Comparison of ENCODE assay signal across 8 cellular contexts in the genomic region with DNA sequence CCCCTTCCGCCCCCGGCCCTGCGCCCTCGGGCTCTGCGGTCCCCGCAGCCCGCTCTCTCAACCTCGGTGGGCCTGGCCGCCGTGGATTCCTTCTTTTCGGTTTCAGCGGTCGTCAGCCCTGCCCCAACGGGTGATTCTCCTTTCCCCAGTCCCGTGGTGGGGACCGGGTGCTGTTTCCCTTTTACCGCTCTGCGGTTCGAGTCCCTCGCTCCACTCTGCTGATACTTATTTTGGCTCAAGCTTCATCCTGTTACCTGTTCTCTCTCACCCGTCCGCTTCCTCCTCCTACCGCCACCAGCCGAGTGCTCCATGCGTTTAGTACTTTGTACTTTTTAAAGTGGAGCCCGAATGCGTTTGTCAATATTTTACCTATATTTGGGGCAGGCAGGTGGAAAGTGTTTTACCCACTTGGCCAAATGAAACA. TPM values are rescaled to one million over a fixed set of nuclear protein-coding genes. Genes with fewer than 3 reads are reported as not detected.
A peak's percentile ranks its signal among the peaks of the same experiment; 100 is the strongest.
DNase-seq lines count a peak whose midpoint lies in the region; ATAC-seq, FAIRE-seq and TF ChIP-seq lines count a peak whose summit lies in the region.

No MANE protein-coding gene starts in this region.

- peak overlapping the region; percentile 91 to 96 (median 92) for H3K4me3 Mint-ChIP-seq in CD4-positive, CD25-positive, alpha-beta regulatory T cell

- peak overlapping the region; percentile 44 for H2AFZ ChIP-seq in keratinocyte (ENCODE audit: control insufficient read depth, low read length)

- H3K27ac ChIP-seq in CD4-positive, CD25-positive, alpha-beta regulatory T cell (ENCODE audit: insufficient read depth, low read length, poor library complexity, severe bottlenecking), result peak overlapping the region; percentile 99
- H3K27ac ChIP-seq in adrenal gland, result peak overlapping the region; percentile 81 to 100 (median 94)
- H3K27ac ChIP-seq in keratinocyte (ENCODE audit: control insufficient read depth, insufficient read depth, low read length), result peak overlapping the region; percentile 99
- H3K27ac ChIP-seq in stomach smooth muscle (ENCODE audit: low read length), result peak overlapping the region; percentile 99

- WGBS in adrenal gland, 4 donors, result 0 to 1% (median 0%) methylated on average over 19 to 27 of the region's 27 CpGs

- H3K4me2 ChIP-seq in keratinocyte (ENCODE audit: control insufficient read depth, extremely low read depth, insufficient read depth, low read depth, low read length), result peak overlapping the region; percentile 86

- no peaks in the 10 kb centered on the region for H3K9me1 ChIP-seq in keratinocyte (ENCODE audit: control insufficient read depth, extremely low read depth, insufficient read depth, low read length)

- no peaks in the 10 kb centered on the region for H4K20me1 ChIP-seq in keratinocyte (ENCODE audit: control insufficient read depth, extremely low read depth, insufficient read depth, low read length)

- H3K9me3 Mint-ChIP-seq in CD4-positive, CD25-positive, alpha-beta regulatory T cell, result peaks cover 0 to 2% (median 0%) of the 10 kb centered on the region in 7 donors

- intact Hi-C loops in adrenal gland (cut with DNase I), result no loop called here

- H3K36me3 ChIP-seq in CD4-positive, CD25-positive, alpha-beta regulatory T cell (ENCODE audit: control insufficient read depth, insufficient read depth, low read length), result peaks cover 19% of the 10 kb centered on the region
- H3K36me3 ChIP-seq in adrenal gland (replicated peaks in 1 of 2), result peaks cover 0 to 17% of the 10 kb centered on the region in 2 donors
- H3K36me3 ChIP-seq in keratinocyte (ENCODE audit: control insufficient read depth in 2 of 2, extremely low read depth in 1 of 2, insufficient read depth in 2 of 2, low read length in 2 of 2), result peaks cover 8 to 15% of the 10 kb centered on the region in 2 experiments
- peaks cover 9 to 15% of the 10 kb centered on the region in 2 donors for H3K36me3 ChIP-seq in stomach smooth muscle (ENCODE audit: control insufficient read depth in 2 of 2, insufficient read depth in 2 of 2, low read length in 2 of 2)

- peaks cover 10% of the 10 kb centered on the region for H3K36me3 Mint-ChIP-seq in CD4-positive, CD25-positive, alpha-beta regulatory T cell

- peaks cover 52% of the 10 kb centered on the region for H3K79me2 ChIP-seq in keratinocyte (ENCODE audit: control insufficient read depth, insufficient read depth, low read length)

- peak overlapping the region; percentile 85 for H3K4me3 ChIP-seq in CD4-positive, CD25-positive, alpha-beta regulatory T cell (ENCODE audit: low read depth, low read length)
- H3K4me3 ChIP-seq in adrenal gland (peak overlapping the region; percentile 79 to 94 (median 84)), keratinocyte (ENCODE audit: control insufficient read depth in 2 of 3, extremely low read depth in 1 of 3, insufficient read depth in 2 of 3, low read depth in 1 of 3, low read length in 3 of 3) (peak overlapping the region; percentile 96 to 98 (median 98)), stomach smooth muscle (ENCODE audit: low read length in 2 of 2) (peak overlapping the region; percentile 93 to 95)

- peaks cover 50% of the 10 kb centered on the region for H3K4me1 ChIP-seq in CD4-positive, CD25-positive, alpha-beta regulatory T cell (ENCODE audit: control insufficient read depth, insufficient read depth, low read length, poor library complexity, severe bottlenecking)
- H3K4me1 ChIP-seq in adrenal gland (replicated peaks in 1 of 2), result peaks cover 12 to 36% of the 10 kb centered on the region in 2 donors
- H3K4me1 ChIP-seq in keratinocyte (ENCODE audit: control insufficient read depth, extremely low read depth, insufficient read depth, low read length), result peaks cover 19% of the 10 kb centered on the region
- peaks cover 15% of the 10 kb centered on the region for H3K4me1 ChIP-seq in stomach smooth muscle (ENCODE audit: control insufficient read depth, insufficient read depth, low read length)

- H3K9ac ChIP-seq in keratinocyte (ENCODE audit: control insufficient read depth, extremely low read depth, insufficient read depth, low read length), result peak overlapping the region; percentile 98
- peak overlapping the region; percentile 87 to 93 for H3K9ac ChIP-seq in stomach smooth muscle (ENCODE audit: low read length in 2 of 2)

- FAIRE-seq in keratinocyte (lab: Jason Lieb, UNC), result no peak

- no peak for ATAC-seq in CD4-positive, CD25-positive, alpha-beta regulatory T cell (ENCODE audit: low read depth in 2 of 2)
- ATAC-seq in GM19455 (IDR thresholded peaks at IDR 0.05; ENCODE audit: unreplicated experiment), result peak; percentile 5

- DNase-seq in CD4-positive, CD25-positive, alpha-beta regulatory T cell, result peak in 1 of 3 donors; percentile 67
- DNase-seq in LoVo (ENCODE audit: low spot score), result peak; percentile 16
- DNase-seq in adrenal gland, result peak in 2 of 7 donors; percentile 28 to 45
- DNase-seq in keratinocyte (ENCODE audit: low read depth, low spot score), result no peak
- DNase-seq in kidney glomerular epithelial cell (lab: John Stamatoyannopoulos, UW), result no peak
- no peak for DNase-seq in NCI-H2196 (lab: John Stamatoyannopoulos, UW; ENCODE audit: unreplicated experiment)

- H3K4me1 Mint-ChIP-seq in CD4-positive, CD25-positive, alpha-beta regulatory T cell, result peaks cover 9 to 62% (median 55%) of the 10 kb centered on the region in 4 donors

- peak overlapping the region; percentile 96 to 100 (median 98) for H3K27ac Mint-ChIP-seq in CD4-positive, CD25-positive, alpha-beta regulatory T cell

- dilution Hi-C loops in keratinocyte (cut with MboI; ENCODE audit: extremely low pct_ligation_motif_present, low sequenced_read_pairs), result no loop called here

- TF ChIP-seq CTCF in adrenal gland (IDR thresholded peaks at IDR 0.05) (no peak), keratinocyte (optimal IDR thresholded peaks at IDR 0.05 in 1 of 3, IDR thresholded peaks at IDR 0.05 in 1 of 3, conservative IDR thresholded peaks at IDR 0.05 in 1 of 3; ENCODE audit: extremely low read depth in 1 of 3, insufficient read depth in 2 of 3, low read length in 3 of 3) (no peak)

- H3K27me3 ChIP-seq in CD4-positive, CD25-positive, alpha-beta regulatory T cell (ENCODE audit: control insufficient read depth, insufficient read depth, low read length), result no peaks in the 10 kb centered on the region
- H3K27me3 ChIP-seq in adrenal gland, result no peaks in the 10 kb centered on the region
- no peaks in the 10 kb centered on the region for H3K27me3 ChIP-seq in keratinocyte (ENCODE audit: control insufficient read depth, extremely low read depth, insufficient read depth, low read length)
- no peaks in the 10 kb centered on the region for H3K27me3 ChIP-seq in stomach smooth muscle (ENCODE audit: control insufficient read depth in 1 of 2, insufficient read depth in 2 of 2, low read length in 2 of 2)

- H3K27me3 Mint-ChIP-seq in CD4-positive, CD25-positive, alpha-beta regulatory T cell, result peaks cover 14% of the 10 kb centered on the region

- TF ChIP-seq POLR2A in adrenal gland (IDR thresholded peaks at IDR 0.05), result no peak

- no peaks in the 10 kb centered on the region for H3K9me3 ChIP-seq in CD4-positive, CD25-positive, alpha-beta regulatory T cell (ENCODE audit: control insufficient read depth in 2 of 2, low read length in 2 of 2)
- no peaks in the 10 kb centered on the region for H3K9me3 ChIP-seq in adrenal gland (replicated peaks in 1 of 3)
- no peaks in the 10 kb centered on the region for H3K9me3 ChIP-seq in keratinocyte (ENCODE audit: control insufficient read depth, low read depth, low read length)
- H3K9me3 ChIP-seq in stomach smooth muscle (ENCODE audit: control insufficient read depth in 2 of 2, low read length in 2 of 2), result no peaks in the 10 kb centered on the region

RNA-seq across cellular contexts. Expression of a gene that starts 0.6 kb away (rescaled TPM):
- 49.8 TPM for total RNA-seq in CD4-positive, CD25-positive, alpha-beta regulatory T cell
- polyA plus RNA-seq in CD4-positive, CD25-positive, alpha-beta regulatory T cell, result 10 to 100 TPM; 32.1 to 38.0 (median 33.9) TPM
- 100 to 1,000 TPM in 1 of 8 donors, 10 to 100 TPM in 7; 29.6 to 111 (median 52.5) TPM for total RNA-seq in adrenal gland
- polyA plus RNA-seq in adrenal gland (10 to 100 TPM; 28.2 to 69.4 (median 34.9) TPM), keratinocyte (78.8 to 94.6 TPM (median 79.3 TPM) in 3 replicates)
- 20.0 TPM for polyA plus RNA-seq in keratinocyte (2011; ENCODE audit: low read depth)
- 42.1 and 51.9 TPM in 2 replicates for polyA plus RNA-seq in keratinocyte (2011; cell fraction: cytosol; rRNA removed)
- 138 and 141 TPM in 2 replicates for polyA plus RNA-seq in keratinocyte (2011; cell fraction: nucleus; rRNA removed)
- 49.6 and 67.7 TPM in 2 replicates for polyA plus RNA-seq in keratinocyte (2012; ENCODE audit: low replicate concordance)
- 134 to 174 TPM (median 153 TPM) in 3 replicates for polyA minus RNA-seq in keratinocyte
- 51.8 TPM for polyA minus RNA-seq in keratinocyte (2011; cell fraction: cytosol; rRNA and poly(A)+ RNA removed)
- 135 and 254 TPM in 2 replicates for polyA minus RNA-seq in keratinocyte (2011; cell fraction: nucleus; rRNA and poly(A)+ RNA removed)

RNA-seq across cellular contexts. Expression of a gene that starts 10.9 kb away (rescaled TPM):
- total RNA-seq in CD4-positive, CD25-positive, alpha-beta regulatory T cell, result 18.2 TPM
- 10 to 100 TPM; 12.6 to 16.9 (median 13.6) TPM for polyA plus RNA-seq in CD4-positive, CD25-positive, alpha-beta regulatory T cell
- total RNA-seq in adrenal gland, result 10 to 100 TPM in 7 of 8 donors, 1 to 10 TPM in 1; 6.8 to 13.6 (median 12.0) TPM
- polyA plus RNA-seq in adrenal gland (10 to 100 TPM in 1 of 3 donors, 1 to 10 TPM in 2; 5.5 to 10.3 (median 6.5) TPM), keratinocyte (24.6 to 41.7 TPM (median 25.0 TPM) in 3 replicates)
- 13.5 TPM for polyA plus RNA-seq in keratinocyte (2011; ENCODE audit: low read depth)
- 18.4 and 27.3 TPM in 2 replicates for polyA plus RNA-seq in keratinocyte (2011; cell fraction: cytosol; rRNA removed)
- 30.9 and 40.4 TPM in 2 replicates for polyA plus RNA-seq in keratinocyte (2011; cell fraction: nucleus; rRNA removed)
- 19.0 and 19.3 TPM in 2 replicates for polyA plus RNA-seq in keratinocyte (2012; ENCODE audit: low replicate concordance)
- polyA minus RNA-seq in keratinocyte, result 10.0 to 27.2 TPM (median 23.5 TPM) in 3 replicates
- polyA minus RNA-seq in keratinocyte (2011; cell fraction: cytosol; rRNA and poly(A)+ RNA removed), result 11.5 TPM
- polyA minus RNA-seq in keratinocyte (2011; cell fraction: nucleus; rRNA and poly(A)+ RNA removed), result 12.9 and 15.7 TPM in 2 replicates

RNA-seq across cellular contexts. Expression of a gene that starts 18.8 kb away (rescaled TPM):
- 0.99 TPM for total RNA-seq in CD4-positive, CD25-positive, alpha-beta regulatory T cell
- under 1 TPM in 2 of 4 donors, not detected in 2; 0.13 to 0.41 TPM for polyA plus RNA-seq in CD4-positive, CD25-positive, alpha-beta regulatory T cell
- total RNA-seq in adrenal gland, result 1 to 10 TPM in 6 of 8 donors, under 1 TPM in 2; 0.18 to 4.4 (median 1.8) TPM
- polyA plus RNA-seq in adrenal gland, result 10 to 100 TPM in 1 of 3 donors, 1 to 10 TPM in 2; 1.6 to 15.7 (median 5.2) TPM
- polyA plus RNA-seq in keratinocyte, result 0.05 to 0.14 TPM in 2 of 3 replicates, not detected in the other
- polyA plus RNA-seq in keratinocyte (2011; ENCODE audit: low read depth), result 2.7 TPM
- polyA plus RNA-seq in keratinocyte (2011; cell fraction: cytosol; rRNA removed), result not detected in 2 replicates
- 0.10 TPM in 1 of 2 replicates, not detected in the other for polyA plus RNA-seq in keratinocyte (2011; cell fraction: nucleus; rRNA removed)
- polyA plus RNA-seq in keratinocyte (2012; ENCODE audit: low replicate concordance), result 0.10 and 0.75 TPM in 2 replicates
- not detected in 3 replicates for polyA minus RNA-seq in keratinocyte
- not detected for polyA minus RNA-seq in keratinocyte (2011; cell fraction: cytosol; rRNA and poly(A)+ RNA removed)
- not detected in 2 replicates for polyA minus RNA-seq in keratinocyte (2011; cell fraction: nucleus; rRNA and poly(A)+ RNA removed)

RNA-seq across cellular contexts. Expression of a gene that starts 43.5 kb away (rescaled TPM):
- 13.7 TPM for total RNA-seq in CD4-positive, CD25-positive, alpha-beta regulatory T cell
- 10 to 100 TPM; 15.3 to 22.6 (median 20.8) TPM for polyA plus RNA-seq in CD4-positive, CD25-positive, alpha-beta regulatory T cell
- 10 to 100 TPM; 16.6 to 32.1 (median 21.9) TPM for total RNA-seq in adrenal gland
- 10 to 100 TPM; 13.7 to 35.7 (median 13.7) TPM for polyA plus RNA-seq in adrenal gland
- polyA plus RNA-seq in keratinocyte, result 16.3 to 21.8 TPM (median 19.3 TPM) in 3 replicates
- polyA plus RNA-seq in keratinocyte (2011; ENCODE audit: low read depth), result 21.2 TPM
- 15.3 and 18.0 TPM in 2 replicates for polyA plus RNA-seq in keratinocyte (2011; cell fraction: cytosol; rRNA removed)
- polyA plus RNA-seq in keratinocyte (2011; cell fraction: nucleus; rRNA removed), result 15.3 and 16.4 TPM in 2 replicates
- 15.8 and 21.1 TPM in 2 replicates for polyA plus RNA-seq in keratinocyte (2012; ENCODE audit: low replicate concordance)
- 1.8 to 6.7 TPM (median 5.9 TPM) in 3 replicates for polyA minus RNA-seq in keratinocyte
- polyA minus RNA-seq in keratinocyte (2011; cell fraction: cytosol; rRNA and poly(A)+ RNA removed), result 10.9 TPM
- 3.1 and 4.2 TPM in 2 replicates for polyA minus RNA-seq in keratinocyte (2011; cell fraction: nucleus; rRNA and poly(A)+ RNA removed)

RNA-seq across cellular contexts. Expression of a gene that starts 43.9 kb away (rescaled TPM):
- total RNA-seq in CD4-positive, CD25-positive, alpha-beta regulatory T cell, result 33.3 TPM
- 10 to 100 TPM; 63.2 to 92.4 (median 72.8) TPM for polyA plus RNA-seq in CD4-positive, CD25-positive, alpha-beta regulatory T cell
- 100 to 1,000 TPM in 1 of 8 donors, 10 to 100 TPM in 7; 63.0 to 141 (median 91.9) TPM for total RNA-seq in adrenal gland
- 100 to 1,000 TPM in 1 of 3 donors, 10 to 100 TPM in 2; 47.0 to 210 (median 57.4) TPM for polyA plus RNA-seq in adrenal gland
- polyA plus RNA-seq in keratinocyte, result 92.8 to 101 TPM (median 93.6 TPM) in 3 replicates
- 43.9 TPM for polyA plus RNA-seq in keratinocyte (2011; ENCODE audit: low read depth)
- polyA plus RNA-seq in keratinocyte (2011; cell fraction: cytosol; rRNA removed), result 66.7 and 104 TPM in 2 replicates
- polyA plus RNA-seq in keratinocyte (2011; cell fraction: nucleus; rRNA removed), result 148 and 161 TPM in 2 replicates
- 73.1 and 83.4 TPM in 2 replicates for polyA plus RNA-seq in keratinocyte (2012; ENCODE audit: low replicate concordance)
- 122 to 145 TPM (median 133 TPM) in 3 replicates for polyA minus RNA-seq in keratinocyte
- 82.5 TPM for polyA minus RNA-seq in keratinocyte (2011; cell fraction: cytosol; rRNA and poly(A)+ RNA removed)
- polyA minus RNA-seq in keratinocyte (2011; cell fraction: nucleus; rRNA and poly(A)+ RNA removed), result 69.2 and 87.1 TPM in 2 replicates
